14 cellular contexts compared by ENCODE assay signal in the genomic region with DNA sequence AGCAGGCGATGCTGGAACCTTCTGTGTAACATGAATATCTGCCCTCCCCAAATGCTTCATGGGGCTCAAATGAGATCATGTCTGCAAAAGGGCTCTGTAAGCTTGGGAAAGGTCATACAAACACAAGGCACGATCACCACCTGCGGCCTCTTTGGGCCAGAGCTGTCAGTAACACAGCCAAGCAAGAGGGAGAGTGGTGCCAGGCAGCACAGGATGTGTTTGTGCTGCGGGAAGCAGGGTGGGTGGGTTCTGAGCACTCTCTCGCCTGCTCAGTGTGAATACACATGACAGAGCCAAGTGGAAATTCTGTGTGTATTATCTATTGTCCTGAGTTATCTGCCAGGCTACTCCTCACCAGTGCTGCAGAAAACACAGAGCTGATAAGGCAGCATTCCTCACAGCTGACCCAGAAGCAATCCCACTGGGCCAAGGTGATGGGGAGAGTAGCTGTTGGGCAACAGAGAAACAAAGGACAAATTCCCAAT.
A peak's percentile ranks its signal among the peaks of the same experiment; 100 is the strongest.
DNase-seq lines count a peak whose midpoint lies in the region; ATAC-seq, FAIRE-seq and TF ChIP-seq lines count a peak whose summit lies in the region.
"Had no signal": no experiment of that assay in that cellular context is flagged by ENCODE, and none has a peak within 500 bp of the region (broad histone marks: within the 10 kb centered on the region; RNA-seq: fewer than 3 reads in every experiment).

No MANE protein-coding gene starts in this region.

- TF ChIP-seq CTCF in Caco-2 (IDR thresholded peaks at IDR 0.05; ENCODE audit: insufficient read depth in 1 of 2, low read depth in 1 of 2, low read length in 1 of 2, severe bottlenecking in 1 of 2, unreplicated experiment in 1 of 2) (no peak), body of pancreas (IDR thresholded peaks at IDR 0.05) (no peak), heart right ventricle (IDR thresholded peaks at IDR 0.05) (no peak), pancreas (IDR thresholded peaks at IDR 0.05) (no peak)

- no peak overlapping the region for H3K4me3 ChIP-seq in Caco-2 (ENCODE audit: low read depth, low read length)
- H3K4me3 ChIP-seq in body of pancreas = no peak overlapping the region
- no peak overlapping the region for H3K4me3 ChIP-seq in heart right ventricle
- no peak overlapping the region for H3K4me3 ChIP-seq in pancreas

- H3K9me3 ChIP-seq in Caco-2 (no peaks in the 10 kb centered on the region), body of pancreas (no peaks in the 10 kb centered on the region), heart right ventricle (peaks cover 0 to 4% (median 0%) of the 10 kb centered on the region in 11 donors), pancreas (no peaks in the 10 kb centered on the region)

- no peaks in the 10 kb centered on the region for H3K27me3 Mint-ChIP-seq in Caco-2 (ENCODE audit: insufficient read depth, unreplicated experiment)

- H3K27me3 ChIP-seq in Caco-2 (replicated peaks; ENCODE audit: control insufficient read depth, insufficient read depth, low read length) (no peaks in the 10 kb centered on the region), body of pancreas (no peaks in the 10 kb centered on the region), heart right ventricle (no peaks in the 10 kb centered on the region), pancreas (no peaks in the 10 kb centered on the region)

- no peak for TF ChIP-seq POLR2A in body of pancreas (IDR thresholded peaks at IDR 0.05)
- TF ChIP-seq POLR2A in GM18505 (IDR thresholded peaks at IDR 0.05; ENCODE audit: borderline replicate concordance, extremely low read depth, insufficient read depth, insufficient read length) = no peak

- DNase-seq in Caco-2 (peak; percentile 66 to 78), body of pancreas (peak in 3 of 4 donors; percentile 39 to 63 (median 46)), heart right ventricle (peak; percentile 74 to 84), pancreas (peak in 1 of 6 donors; percentile 30)
- DNase-seq in activated naive CD4-positive, alpha-beta T cell treated with anti-CD3 and anti-CD28 coated beads, Interleukin-2, amount 50 U/mL, for 72 hours (ENCODE audit: low spot score in 2 of 2) = no peak
- no peak for DNase-seq in activated CD8-positive, alpha-beta memory T cell treated with anti-CD3 and anti-CD28 coated beads, Interleukin-2, amount 50 U/mL, for 48 hours
- DNase-seq: activated CD4-positive, alpha-beta T cell treated with anti-CD3 and anti-CD28 coated beads for 1 hour; DMS53; naive B cell; NCI-H1092; stimulated activated CD4-positive, alpha-beta T cell treated with anti-CD3 and anti-CD28 coated beads, Interleukin-1b, Interleukin-23, amount 100 ng/mL, for 48 hours; stimulated activated naive B cell treated with anti-CD40 and anti-IgM and Interleukin-4, amounts not matched to agents 10 μg/mL and 1 μg/mL and 100 μg/mL, for 72 hours had no signal

- 32 to 50% methylated on average over 5 of the region's 5 CpGs for WGBS in body of pancreas, 2 donors
- 19 to 24% methylated on average over 5 of the region's 5 CpGs for WGBS in heart right ventricle, 2 donors
- WGBS in pancreas, 2 donors = 29 to 31% methylated on average over 5 of the region's 5 CpGs

- H3K36me3 ChIP-seq in Caco-2 (ENCODE audit: control insufficient read depth, insufficient read depth, low read length) (no peaks in the 10 kb centered on the region), body of pancreas (replicated peaks in 1 of 2; ENCODE audit: insufficient read depth in 1 of 2, low read depth in 2 of 2) (no peaks in the 10 kb centered on the region), heart right ventricle (no peaks in the 10 kb centered on the region), pancreas (no peaks in the 10 kb centered on the region)

- intact Hi-C loops in Caco-2 (cut with micrococcal nuclease; ENCODE audit: unreplicated experiment) = no loop called here
- intact Hi-C loops in body of pancreas (cut with DNase I) = no loop called here
- intact Hi-C loops in heart right ventricle (cut with DNase I) = loop anchor here in 5 of 10 donors (10.0 kb wide), 3 partner anchors 178 to 338 kb away; partner anchors contain the start of gene SMG7 (in 1 of the 5)
- intact Hi-C loops in pancreas (cut with DNase I) = no loop called here

- H3K27ac Mint-ChIP-seq in Caco-2 (ENCODE audit: unreplicated experiment) = no peak overlapping the region
- no peak overlapping the region for H3K27ac Mint-ChIP-seq in activated naive CD4-positive, alpha-beta T cell treated with anti-CD3 and anti-CD28 coated beads, Interleukin-2, amount 50 U/mL, for 72 hours
- H3K27ac Mint-ChIP-seq: naive B cell; stimulated activated naive B cell treated with anti-CD40 and anti-IgM and Interleukin-4, amounts not matched to agents 10 μg/mL and 1 μg/mL and 100 μg/mL, for 72 hours had no signal

- CTCF ChIA-PET in Caco-2 (lab: Charles Lee) = interaction anchor here (0.5 to 1.3 kb wide), 5 partner anchors 9 to 58 kb away, joined by 3 read pairs; no protein-coding TSS in a partner anchor

- no TSS peak for BruUV-seq in Caco-2 (replicated peaks; lab: Mats Ljungman, UMichigan)

- H3K4me1 Mint-ChIP-seq in Caco-2 (ENCODE audit: low read depth, unreplicated experiment) = peaks cover 13% of the 10 kb centered on the region
- H3K4me1 Mint-ChIP-seq: naive B cell had no signal

- POLR2A ChIA-PET in Caco-2 (lab: Charles Lee) = no interaction called here

- no peaks in the 10 kb centered on the region for H3K36me3 Mint-ChIP-seq in Caco-2 (ENCODE audit: insufficient read depth, unreplicated experiment)
- H3K36me3 Mint-ChIP-seq in activated naive CD4-positive, alpha-beta T cell treated with anti-CD3 and anti-CD28 coated beads, Interleukin-2, amount 50 U/mL, for 72 hours = no peaks in the 10 kb centered on the region
- H3K36me3 Mint-ChIP-seq: naive B cell; stimulated activated naive B cell treated with anti-CD40 and anti-IgM and Interleukin-4, amounts not matched to agents 10 μg/mL and 1 μg/mL and 100 μg/mL, for 72 hours had no signal

- FAIRE-seq in pancreas (lab: Jason Lieb, UNC) = no peak

- peak overlapping the region; percentile 3 to 48 (median 19) for H3K27ac ChIP-seq in body of pancreas
- H3K27ac ChIP-seq in heart right ventricle = peak overlapping the region; percentile 71 to 91 (median 84)
- peak overlapping the region in 2 of 4 donors; percentile 3 to 9 for H3K27ac ChIP-seq in pancreas

- no peak overlapping the region for H3K4me3 Mint-ChIP-seq in Caco-2 (ENCODE audit: unreplicated experiment)
- H3K4me3 Mint-ChIP-seq: naive B cell; stimulated activated naive B cell treated with anti-CD40 and anti-IgM and Interleukin-4, amounts not matched to agents 10 μg/mL and 1 μg/mL and 100 μg/mL, for 72 hours had no signal

- H3K4me1 ChIP-seq in Caco-2 (peaks cover 30% of the 10 kb centered on the region), body of pancreas (peaks cover 21% of the 10 kb centered on the region), heart right ventricle (peaks cover 10 to 84% (median 56%) of the 10 kb centered on the region in 9 donors), pancreas (peaks cover 6 to 17% (median 6%) of the 10 kb centered on the region in 3 donors)

- ATAC-seq in body of pancreas = peak; percentile 44
- ATAC-seq in heart right ventricle = peak; percentile 77 to 94 (median 90)
- peak in 3 of 4 donors; percentile 41 to 49 (median 43) for ATAC-seq in pancreas
- ATAC-seq in activated naive CD4-positive, alpha-beta T cell treated with anti-CD3 and anti-CD28 coated beads, Interleukin-2, amount 50 U/mL, for 72 hours = no peak
- no peak for ATAC-seq in GM18505 (IDR thresholded peaks at IDR 0.05; ENCODE audit: unreplicated experiment)
- ATAC-seq in HG02870 (IDR thresholded peaks at IDR 0.05; ENCODE audit: unreplicated experiment) = no peak
- ATAC-seq: stimulated activated naive B cell treated with anti-CD40 and anti-IgM and Interleukin-4, amounts not matched to agents 10 μg/mL and 1 μg/mL and 100 μg/mL, for 72 hours had no signal

- no peaks in the 10 kb centered on the region for H3K9me3 Mint-ChIP-seq in Caco-2 (ENCODE audit: unreplicated experiment)
- H3K9me3 Mint-ChIP-seq in activated naive CD4-positive, alpha-beta T cell treated with anti-CD3 and anti-CD28 coated beads, Interleukin-2, amount 50 U/mL, for 72 hours = no peaks in the 10 kb centered on the region

Comparison
In these comparisons a context has a peak if more than half of its experiments do, and no peak if none do; other contexts are left out.
1. DNase-seq: peak in Caco-2 (2 of 2), body of pancreas (3 of 4) and heart right ventricle (2 of 2); none in activated naive CD4-positive, alpha-beta T cell treated with anti-CD3 and anti-CD28 coated beads, Interleukin-2, amount 50 U/mL, for 72 hours (0 of 2) and activated CD8-positive, alpha-beta memory T cell treated with anti-CD3 and anti-CD28 coated beads, Interleukin-2, amount 50 U/mL, for 48 hours (single experiment).
2. ATAC-seq: peak in body of pancreas (single experiment), heart right ventricle (8 of 8) and pancreas (3 of 4); none in activated naive CD4-positive, alpha-beta T cell treated with anti-CD3 and anti-CD28 coated beads, Interleukin-2, amount 50 U/mL, for 72 hours (0 of 2), GM18505 (single experiment) and HG02870 (single experiment).